9 cellular contexts compared by ENCODE assay signal in genomic region chr2:235639885-235640284, GRCh38.
DNase-seq lines count a peak whose midpoint lies in the region; ATAC-seq and TF ChIP-seq lines count a peak whose summit lies in the region.
"Had no signal": no experiment of that assay in that cellular context is flagged by ENCODE, and none has a peak within 500 bp of the region (broad histone marks: within the 10 kb centered on the region; RNA-seq: fewer than 3 reads in every experiment).

No MANE protein-coding gene starts in this region.

- WGBS in gastroesophageal sphincter (ENCODE audit: low coverage in 1 of 2), 2 donors: 56 to 59% methylated on average over 2 of the region's 2 CpGs
- WGBS in smooth muscle cell (ENCODE audit: low lambda C conversion rate): 4% methylated on average over 2 of the region's 2 CpGs

- TF ChIP-seq EP300 in gastroesophageal sphincter (IDR thresholded peaks at IDR 0.05): no peak

- peaks cover 21% of the 10 kb centered on the region for H3F3A ChIP-seq in smooth muscle cell (ENCODE audit: low read depth)

- no peak for ATAC-seq in CD8-positive, alpha-beta T cell
- ATAC-seq in gastroesophageal sphincter (no peak), HG03354 (IDR thresholded peaks at IDR 0.05; ENCODE audit: poor library complexity, severe bottlenecking, unreplicated experiment) (no peak), HG03025 (IDR thresholded peaks at IDR 0.05; ENCODE audit: low FRiP score, unreplicated experiment) (no peak)

- H3K36me3 Mint-ChIP-seq in CD8-positive, alpha-beta T cell: no peaks in the 10 kb centered on the region
- H3K36me3 Mint-ChIP-seq in chondrocyte (ENCODE audit: low read depth): no peaks in the 10 kb centered on the region

- H3K4me3 Mint-ChIP-seq in CD8-positive, alpha-beta T cell: no peak overlapping the region
- no peak overlapping the region for H3K4me3 Mint-ChIP-seq in chondrocyte (ENCODE audit: unreplicated experiment)

- intact Hi-C loops in CD8-positive, alpha-beta T cell (cut with DNase I, micrococcal nuclease): no loop called here

- no peaks in the 10 kb centered on the region for H3K9me3 Mint-ChIP-seq in CD8-positive, alpha-beta T cell
- H3K9me3 Mint-ChIP-seq in chondrocyte (ENCODE audit: low read depth): no peaks in the 10 kb centered on the region

- no peak for TF ChIP-seq POLR2A in gastroesophageal sphincter (IDR thresholded peaks at IDR 0.05)

- CTCF ChIA-PET in CD8-positive, alpha-beta T cell (lab: Charles Lee): no interaction called here

- peak overlapping the region; percentile 72 for H3K27ac Mint-ChIP-seq in CD8-positive, alpha-beta T cell
- H3K27ac Mint-ChIP-seq in chondrocyte (ENCODE audit: unreplicated experiment): no peak overlapping the region

- no peak overlapping the region for H3K27ac ChIP-seq in CD8-positive, alpha-beta T cell (ENCODE audit: low read depth, low read length)
- H3K27ac ChIP-seq in SJSA1: peak overlapping the region; percentile 9; the same call in 1 of the 2 replicates
- peak overlapping the region; percentile 91 to 96 (median 93) for H3K27ac ChIP-seq in gastroesophageal sphincter
- peak overlapping the region; percentile 94 for H3K27ac ChIP-seq in smooth muscle cell (ENCODE audit: low read depth)

- no peak overlapping the region for H2AFZ ChIP-seq in smooth muscle cell (ENCODE audit: low read depth)

- H3K36me3 ChIP-seq in CD8-positive, alpha-beta T cell (ENCODE audit: insufficient read depth, low read length): no peaks in the 10 kb centered on the region
- no peaks in the 10 kb centered on the region for H3K36me3 ChIP-seq in SJSA1
- H3K36me3 ChIP-seq in gastroesophageal sphincter: no peaks in the 10 kb centered on the region
- no peaks in the 10 kb centered on the region for H3K36me3 ChIP-seq in smooth muscle cell (ENCODE audit: low read depth)

- H3K4me3 ChIP-seq in CD8-positive, alpha-beta T cell (ENCODE audit: low read depth, low read length): no peak overlapping the region
- H3K4me3 ChIP-seq in SJSA1: no peak overlapping the region
- H3K4me3 ChIP-seq in gastroesophageal sphincter: peak overlapping the region in 1 of 2 donors; percentile 14
- no peak overlapping the region for H3K4me3 ChIP-seq in smooth muscle cell

- H3K4me1 Mint-ChIP-seq in CD8-positive, alpha-beta T cell (ENCODE audit: low read depth): peaks cover 2% of the 10 kb centered on the region
- peaks cover 54% of the 10 kb centered on the region for H3K4me1 Mint-ChIP-seq in chondrocyte (ENCODE audit: low read depth)

- peaks cover 40% of the 10 kb centered on the region for H4K20me1 ChIP-seq in smooth muscle cell (ENCODE audit: low read depth)

- H3K79me2 ChIP-seq in smooth muscle cell (ENCODE audit: low read depth): peaks cover 13% of the 10 kb centered on the region

- POLR2A ChIA-PET in CD8-positive, alpha-beta T cell (lab: Charles Lee): no interaction called here

- no peaks in the 10 kb centered on the region for H3K9me3 ChIP-seq in CD8-positive, alpha-beta T cell (ENCODE audit: low read length)
- H3K9me3 ChIP-seq in SJSA1 (replicated peaks) (no peaks in the 10 kb centered on the region), gastroesophageal sphincter (no peaks in the 10 kb centered on the region), smooth muscle cell (replicated peaks; ENCODE audit: low read depth) (no peaks in the 10 kb centered on the region)

- no peak for TF ChIP-seq CTCF in CD8-positive, alpha-beta T cell (IDR thresholded peaks at IDR 0.05)
- TF ChIP-seq CTCF in gastroesophageal sphincter (IDR thresholded peaks at IDR 0.05): no peak
- TF ChIP-seq CTCF in smooth muscle cell (IDR thresholded peaks at IDR 0.05; ENCODE audit: borderline replicate concordance, insufficient read depth, poor library complexity, severe bottlenecking): no peak
- TF ChIP-seq CTCF in chondrocyte (IDR thresholded peaks at IDR 0.05): no peak

- no peaks in the 10 kb centered on the region for H3K4me1 ChIP-seq in CD8-positive, alpha-beta T cell (ENCODE audit: insufficient read depth, low read length)
- peaks cover 40% of the 10 kb centered on the region for H3K4me1 ChIP-seq in SJSA1 (replicated peaks)
- H3K4me1 ChIP-seq in gastroesophageal sphincter: peaks cover 26 to 93% (median 35%) of the 10 kb centered on the region in 3 donors
- peaks cover 31% of the 10 kb centered on the region for H3K4me1 ChIP-seq in smooth muscle cell (ENCODE audit: low read depth)

- H3K4me2 ChIP-seq in smooth muscle cell: peak overlapping the region; percentile 43

- H3K9ac ChIP-seq in smooth muscle cell (ENCODE audit: low read depth): peak overlapping the region; percentile 76

- H3K27me3 ChIP-seq in CD8-positive, alpha-beta T cell (ENCODE audit: insufficient read depth, low read length): no peaks in the 10 kb centered on the region
- H3K27me3 ChIP-seq in SJSA1 (replicated peaks) (no peaks in the 10 kb centered on the region), gastroesophageal sphincter (no peaks in the 10 kb centered on the region), smooth muscle cell (ENCODE audit: low read depth) (no peaks in the 10 kb centered on the region)

- DNase-seq in CD8-positive, alpha-beta T cell: no peak
- DNase-seq in SJSA1 (ENCODE audit: low read depth in 1 of 2, low spot score in 2 of 2) (no peak), smooth muscle cell (lab: John Stamatoyannopoulos, UW; ENCODE audit: unreplicated experiment) (no peak), chondrocyte (ENCODE audit: low spot score) (no peak)
- no peak for DNase-seq in activated naive CD4-positive, alpha-beta T cell treated with anti-CD3 and anti-CD28 coated beads, Interleukin-2, amount 50 U/mL, for 16 hours
- DNase-seq: NCI-H2107 had no signal

- H3K27me3 Mint-ChIP-seq in CD8-positive, alpha-beta T cell (ENCODE audit: low read depth): peaks cover 19% of the 10 kb centered on the region
- no peaks in the 10 kb centered on the region for H3K27me3 Mint-ChIP-seq in chondrocyte (ENCODE audit: low read depth)
